28 cellular contexts compared by ENCODE assay signal in genomic region chr19:13925990-13926389, GRCh38. TPM values are rescaled to one million over a fixed set of nuclear protein-coding genes. Genes with fewer than 3 reads are reported as not detected.
"Had no signal": no experiment of that assay in that cellular context is flagged by ENCODE, and none has a peak within 500 bp of the region (broad histone marks: within the 10 kb centered on the region; RNA-seq: fewer than 3 reads in every experiment).

No MANE protein-coding gene starts in this region.

- ATAC-seq: activated CD4-positive, alpha-beta T cell treated with anti-CD3 and anti-CD28 coated beads for 36 hours; stimulated activated naive B cell treated with anti-CD40 and anti-IgM and Interleukin-4, amounts not matched to agents 10 μg/mL and 1 μg/mL and 100 μg/mL, for 72 hours had no signal

- DNase-seq: activated B cell treated with CpG ODN at 0.5 μM for 24 hours; activated CD4-positive, alpha-beta T cell treated with anti-CD3 and anti-CD28 coated beads for 36 hours; activated CD4-positive, alpha-beta T cell treated with anti-CD3 and anti-CD28 coated beads, Interleukin-2, amount 50 U/mL, for 4 hours; activated naive CD4-positive, alpha-beta T cell treated with anti-CD3 and anti-CD28 coated beads, Interleukin-2, amount 10 ng/mL, durations not matched to agents 7 days and 5 days; activated T-cell treated with anti-CD3 and anti-CD28 coated beads, Interleukin-2, amount 50 U/mL, for 48 hours; amygdala; effector CD4-positive, alpha-beta T cell; immature natural killer cell; mesendoderm; mucosa of descending colon; nephron progenitor cell; sigmoid colon; stimulated activated CD4-positive, alpha-beta T cell treated with anti-CD3 and anti-CD28 coated beads, Interleukin-2, amount 100 ng/mL, for 48 hours; stimulated activated CD8-positive, alpha-beta memory T cell treated with anti-CD3 and anti-CD28 coated beads, Interleukin-4, amount 100 ng/mL, for 48 hours; stimulated activated naive B cell treated with anti-CD40 and anti-IgM and Interleukin-4, amounts not matched to agents 10 μg/mL and 1 μg/mL and 100 μg/mL, for 72 hours; T1000; transverse colon had no signal

- H3K27ac ChIP-seq: parathyroid adenoma, sigmoid colon, transverse colon, vagina had no signal

- FAIRE-seq: bronchial epithelial cell, endometrium had no signal

- H3K4me1 ChIP-seq: parathyroid adenoma, sigmoid colon, transverse colon, vagina had no signal

- H3K9me3 ChIP-seq: mucosa of descending colon, transverse colon, vagina had no signal

- H3K27me3 ChIP-seq: sigmoid colon, transverse colon, vagina had no signal

- H3K4me3 ChIP-seq: mucosa of descending colon, sigmoid colon, smooth muscle cell, transverse colon, vagina had no signal

RNA-seq across cellular contexts. Expression of gene PODNL1, which starts 12.2 kb away (rescaled TPM):
- total RNA-seq: activated B cell treated with CpG ODN at 0.5 μM for 24 hours, bronchial epithelial cell, kidney epithelial cell, liver, sigmoid colon, temporal lobe had no signal

RNA-seq across cellular contexts. Expression of gene NANOS3, which starts 49.1 kb away (rescaled TPM):
- total RNA-seq: activated B cell treated with CpG ODN at 0.5 μM for 24 hours, epithelial cell of proximal tubule, fibroblast of villous mesenchyme, kidney epithelial cell, liver, pulmonary artery endothelial cell, sigmoid colon, smooth muscle cell, transverse colon, vagina had no signal
